In the genomic region with DNA sequence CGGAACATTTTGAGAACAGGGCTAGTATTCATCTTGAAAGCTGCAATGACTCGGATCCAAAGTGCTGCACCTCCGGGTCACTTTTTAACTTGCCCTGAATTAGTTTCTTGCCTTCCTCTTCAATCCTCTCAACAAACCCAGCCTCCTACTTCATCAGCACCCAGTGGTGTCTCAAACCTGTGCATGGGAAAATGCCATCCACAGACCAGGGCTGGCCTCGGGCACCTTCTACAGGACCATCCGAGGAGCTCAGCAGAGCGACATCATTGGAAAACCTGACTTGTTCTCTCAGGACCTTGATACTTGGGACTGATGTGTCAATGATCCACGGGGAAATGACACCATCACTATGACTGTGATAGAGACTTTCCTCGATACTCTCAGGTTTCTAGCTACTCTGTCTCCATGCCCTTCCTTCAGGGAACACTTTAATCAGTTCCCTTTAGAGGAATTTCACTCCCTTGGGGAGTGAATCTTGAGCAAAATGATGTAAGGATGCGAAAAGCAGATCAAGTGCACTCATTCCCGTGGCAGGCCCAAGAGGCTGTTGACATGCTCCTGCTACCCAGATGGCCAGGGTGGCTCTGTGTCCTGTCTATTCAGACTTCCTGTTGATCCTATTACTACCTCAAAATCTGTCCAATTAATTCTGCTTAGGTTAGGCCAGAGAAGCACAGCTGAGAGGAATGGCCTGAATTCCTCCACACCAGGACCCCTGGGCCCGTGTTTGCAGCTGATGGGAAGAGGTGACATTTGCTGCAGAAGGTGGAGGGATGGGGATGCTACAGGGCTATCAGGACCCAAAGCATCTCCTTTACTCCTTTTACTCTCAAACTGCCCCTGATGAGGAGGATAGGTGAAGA, we compare ENCODE assay signal across 17 cellular contexts.
DNase-seq lines count a peak whose midpoint lies in the region; ATAC-seq and TF ChIP-seq lines count a peak whose summit lies in the region.
"Had no signal": no experiment of that assay in that cellular context is flagged by ENCODE, and none has a peak within 500 bp of the region (broad histone marks: within the 10 kb centered on the region; RNA-seq: fewer than 3 reads in every experiment).

No MANE protein-coding gene starts in this region.

- no peak overlapping the region for H2BK5ac ChIP-seq in neuronal stem cell (ENCODE audit: low read length)

- no peak for DNase-seq in stimulated activated naive CD8-positive, alpha-beta T cell treated with anti-CD3 and anti-CD28 coated beads, Interleukin-15, amount 100 ng/mL, for 72 hours
- no peak for DNase-seq in stimulated activated naive CD8-positive, alpha-beta T cell treated with anti-CD3 and anti-CD28 coated beads, Interleukin-15, Interleukin-2, amounts not matched to agents 100 U/mL and 50 U/mL, for 24 hours
- DNase-seq in colonic mucosa (peak; percentile 10), neuronal stem cell (ENCODE audit: low spot score) (no peak), NCI-H510A treated with DMSO at 0.1 percent for 48 hours (lab: John Stamatoyannopoulos, UW) (no peak), foreskin fibroblast (no peak)
- DNase-seq in activated CD4-positive, alpha-beta T cell treated with anti-CD3 and anti-CD28 coated beads for 48 hours, result no peak
- DNase-seq in stimulated activated CD4-positive, alpha-beta T cell treated with anti-CD3 and anti-CD28 coated beads, Interleukin-15, amount 100 ng/mL, for 24 hours, result no peak
- DNase-seq: EL, MG63, NCI-H1092, NCI-H1694, NCI-H226, NCI-H69 had no signal

- H2AK5ac ChIP-seq in neuronal stem cell (ENCODE audit: low read depth, low read length), result no peak overlapping the region

- H3K9ac ChIP-seq in colonic mucosa (ENCODE audit: low read depth in 2 of 2, low read length in 2 of 2) (no peak overlapping the region), neuronal stem cell (ENCODE audit: low read depth, low read length, poor library complexity) (no peak overlapping the region)
- H3K9ac ChIP-seq: BLaER1 treated with 17β-estradiol and CSF1 and Interleukin-3, amounts not matched to agents 10 nM and 100 nM had no signal

- no peaks in the 10 kb centered on the region for H3K9me3 Mint-ChIP-seq in stimulated activated naive CD8-positive, alpha-beta T cell treated with anti-CD3 and anti-CD28 coated beads, Interleukin-15, amount 100 ng/mL, for 72 hours

- H3K4me2 ChIP-seq in neuronal stem cell (ENCODE audit: insufficient read depth, low read length, poor library complexity, severe bottlenecking), result no peak overlapping the region
- H3K4me2 ChIP-seq: A549 had no signal

- H2BK15ac ChIP-seq in neuronal stem cell (ENCODE audit: low read length), result no peak overlapping the region

- no peaks in the 10 kb centered on the region for H3K4me1 ChIP-seq in colonic mucosa
- H3K4me1 ChIP-seq in neuronal stem cell (ENCODE audit: control insufficient read depth in 2 of 2, insufficient read depth in 1 of 2, low read depth in 1 of 2, low read length in 2 of 2), result no peaks in the 10 kb centered on the region
- H3K4me1 ChIP-seq: A549 had no signal

- H3K14ac ChIP-seq in neuronal stem cell (ENCODE audit: low read length), result no peak overlapping the region

- no peak overlapping the region for H3K18ac ChIP-seq in neuronal stem cell (ENCODE audit: low read length)

- peak; percentile 18 for ATAC-seq in stimulated activated naive CD8-positive, alpha-beta T cell treated with anti-CD3 and anti-CD28 coated beads, Interleukin-15, amount 100 ng/mL, for 72 hours
- ATAC-seq in stimulated activated naive CD8-positive, alpha-beta T cell treated with anti-CD3 and anti-CD28 coated beads, Interleukin-15, Interleukin-2, amounts not matched to agents 100 U/mL and 50 U/mL, for 24 hours, result no peak

- no peak overlapping the region for H3K27ac ChIP-seq in colonic mucosa
- no peak overlapping the region for H3K27ac ChIP-seq in neuronal stem cell (replicated peaks; ENCODE audit: low read length)
- H3K27ac ChIP-seq: A549, RWPE1 had no signal

- H3K4me3 Mint-ChIP-seq in stimulated activated naive CD8-positive, alpha-beta T cell treated with anti-CD3 and anti-CD28 coated beads, Interleukin-15, amount 100 ng/mL, for 72 hours, result no peak overlapping the region

- H4K91ac ChIP-seq in neuronal stem cell (ENCODE audit: low read depth, low read length, poor library complexity), result no peak overlapping the region

- peak overlapping the region; percentile 44 for H4K8ac ChIP-seq in neuronal stem cell (ENCODE audit: low read depth, low read length)

- H3K4me3 ChIP-seq in colonic mucosa (no peak overlapping the region), neuronal stem cell (ENCODE audit: low read length in 2 of 2) (no peak overlapping the region), foreskin fibroblast (ENCODE audit: low read depth in 1 of 2, low read length in 2 of 2) (no peak overlapping the region)
- H3K4me3 ChIP-seq: A549; BLaER1 treated with 17β-estradiol and CSF1 and Interleukin-3, amounts not matched to agents 10 nM and 100 nM; MG63 had no signal

- no peak overlapping the region for H3K23ac ChIP-seq in neuronal stem cell (ENCODE audit: low read depth, low read length, poor library complexity)

- no peaks in the 10 kb centered on the region for H3K79me1 ChIP-seq in neuronal stem cell (ENCODE audit: low read depth, low read length)

- no peak overlapping the region for H3K27ac Mint-ChIP-seq in stimulated activated naive CD8-positive, alpha-beta T cell treated with anti-CD3 and anti-CD28 coated beads, Interleukin-15, amount 100 ng/mL, for 72 hours

- H2AFZ ChIP-seq in neuronal stem cell (ENCODE audit: low read length), result no peak overlapping the region

- H3K27me3 Mint-ChIP-seq in stimulated activated naive CD8-positive, alpha-beta T cell treated with anti-CD3 and anti-CD28 coated beads, Interleukin-15, amount 100 ng/mL, for 72 hours, result peaks cover 10% of the 10 kb centered on the region

- H3K9me3 ChIP-seq in colonic mucosa (no peaks in the 10 kb centered on the region), neuronal stem cell (replicated peaks in 1 of 2; ENCODE audit: control insufficient read depth in 2 of 2, insufficient read depth in 1 of 2, low read depth in 1 of 2, low read length in 2 of 2) (no peaks in the 10 kb centered on the region)
- H3K9me3 ChIP-seq: A549; BLaER1 treated with 17β-estradiol and CSF1 and Interleukin-3, amounts not matched to agents 10 nM and 100 nM; MG63 had no signal

- TF ChIP-seq CTCF in colonic mucosa (IDR thresholded peaks at IDR 0.05) (no peak), foreskin fibroblast (IDR thresholded peaks at IDR 0.05; ENCODE audit: low read depth, low read length) (no peak)

- no peaks in the 10 kb centered on the region for H3K4me1 Mint-ChIP-seq in stimulated activated naive CD8-positive, alpha-beta T cell treated with anti-CD3 and anti-CD28 coated beads, Interleukin-15, amount 100 ng/mL, for 72 hours

- no peak overlapping the region for H2BK12ac ChIP-seq in neuronal stem cell (ENCODE audit: low read length)

- H3K36me3 ChIP-seq in colonic mucosa (no peaks in the 10 kb centered on the region), neuronal stem cell (replicated peaks in 1 of 2; ENCODE audit: control insufficient read depth in 2 of 2, insufficient read depth in 2 of 2, low read length in 2 of 2) (no peaks in the 10 kb centered on the region)
- H3K36me3 ChIP-seq: BLaER1 treated with 17β-estradiol and CSF1 and Interleukin-3, amounts not matched to agents 10 nM and 100 nM; MG63 had no signal

- no CpG with 5 or more reads among the region's 11 CpGs for WGBS in neuronal stem cell (ENCODE audit: extremely low coverage in 2 of 2, insufficient read length in 2 of 2, insufficient replicate concordance in 1 of 2), 2 donors

- no peak overlapping the region for H2BK120ac ChIP-seq in neuronal stem cell (ENCODE audit: low read depth, low read length)

- H3K27me3 ChIP-seq in colonic mucosa (no peaks in the 10 kb centered on the region), neuronal stem cell (ENCODE audit: control insufficient read depth in 3 of 3, insufficient read depth in 3 of 3, low read depth in 1 of 3, low read length in 3 of 3) (peaks cover 0 to 4% (median 0%) of the 10 kb centered on the region in 3 experiments)
- H3K27me3 ChIP-seq: BLaER1 treated with 17β-estradiol and CSF1 and Interleukin-3, amounts not matched to agents 10 nM and 100 nM had no signal

- intact Hi-C loops in colonic mucosa (cut with DNase I), result no loop called here

- no peak overlapping the region for H3K4ac ChIP-seq in neuronal stem cell (ENCODE audit: low read length)
